9 cellular contexts compared by ENCODE assay signal in the genomic region with DNA sequence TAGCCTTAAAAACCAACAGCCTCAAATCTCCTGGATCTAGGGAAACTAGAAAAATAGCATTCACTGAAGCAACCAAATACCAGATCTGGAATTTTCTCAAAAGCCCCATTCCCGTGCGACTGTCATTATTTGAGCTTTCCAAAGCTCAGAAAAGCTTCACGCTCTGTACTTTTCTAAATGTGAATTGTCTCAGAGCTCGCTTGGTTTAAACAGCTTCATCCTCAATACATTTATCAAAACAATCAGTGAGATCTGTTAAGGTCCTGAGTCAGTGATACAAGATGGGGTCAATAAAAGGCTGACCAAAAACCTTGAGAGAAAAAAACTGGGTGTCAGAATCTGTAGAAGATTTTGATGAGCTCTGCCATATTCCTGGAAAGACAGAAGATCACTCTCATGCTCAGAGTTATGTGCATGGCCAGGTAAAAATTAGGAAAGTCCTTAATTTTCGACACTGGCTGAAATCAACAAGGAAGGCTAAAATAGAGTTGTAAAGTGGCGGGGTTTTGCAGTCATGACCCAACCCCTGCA.
"Had no signal": no experiment of that assay in that cellular context is flagged by ENCODE, and none has a peak within 500 bp of the region (broad histone marks: within the 10 kb centered on the region; RNA-seq: fewer than 3 reads in every experiment).

No MANE protein-coding gene starts in this region.

- H3K4me1 ChIP-seq: HAP-1 had no signal

- H3K9me3 ChIP-seq: HAP-1 had no signal

- DNase-seq: GM23248, GOT3, H9, HCEC 1CT, HFFc6 had no signal

- H2AFZ ChIP-seq: GM23248, GM23338 had no signal

- H3K9ac ChIP-seq: GM23248 had no signal

- ATAC-seq: GM23338, HCT116 had no signal

- H3K27ac ChIP-seq: GM23248 had no signal

- H3K4me2 ChIP-seq: GM23338 had no signal

- H3K36me3 ChIP-seq: HAP-1 had no signal

- FAIRE-seq: H54 had no signal

- H3K4me3 ChIP-seq: GM23248, GM23338, HAP-1 had no signal
